In the genomic region with DNA sequence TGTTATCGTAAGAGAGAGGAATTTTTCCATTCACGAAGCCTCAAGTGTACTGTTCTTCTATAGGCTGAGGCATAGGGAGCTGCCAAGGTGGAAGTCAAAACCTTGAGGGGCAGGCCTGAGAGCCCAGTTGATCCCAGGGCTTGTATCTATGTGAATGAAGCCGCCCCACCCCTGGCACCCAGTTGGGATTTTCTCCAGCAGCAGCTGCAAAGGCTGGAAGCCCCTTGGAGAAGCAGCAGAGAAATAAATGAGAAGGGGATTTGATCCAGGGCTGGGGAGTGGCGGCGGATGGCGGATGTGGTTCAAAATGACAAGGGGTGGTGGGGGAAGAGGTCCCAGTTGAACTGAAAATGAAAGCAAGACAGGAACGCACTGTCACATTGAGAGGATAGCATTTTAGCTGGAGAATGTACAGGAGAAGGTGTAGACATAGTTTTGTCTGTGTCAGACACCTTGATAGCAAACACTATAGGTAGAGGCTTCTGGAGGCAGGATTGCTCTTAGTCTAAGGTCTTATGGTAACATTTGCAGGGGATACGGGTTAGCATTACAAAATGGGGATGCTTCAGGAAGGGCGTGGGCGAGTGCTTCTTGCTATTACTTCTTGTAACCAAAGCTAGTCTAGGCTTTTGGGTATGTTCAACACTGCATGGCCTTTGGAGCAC, we compare ENCODE assay signal across 8 cellular contexts. TPM values are rescaled to one million over a fixed set of nuclear protein-coding genes. Genes with fewer than 3 reads are reported as not detected.
DNase-seq lines count a peak whose midpoint lies in the region; ATAC-seq and TF ChIP-seq lines count a peak whose summit lies in the region.

No MANE protein-coding gene starts in this region.

- peak overlapping the region; percentile 57 for H3K27ac ChIP-seq in OCI-LY3 (ENCODE audit: low read length)
- H3K27ac ChIP-seq in left lung, result peak overlapping the region in 1 of 2 donors; percentile 74
- peak overlapping the region in 2 of 5 donors; percentile 53 to 58 for H3K27ac ChIP-seq in stomach

- peak; percentile 63 for ATAC-seq in GM21786 (IDR thresholded peaks at IDR 0.05; ENCODE audit: unreplicated experiment)
- ATAC-seq in left lung, result no peak

- H2AFZ ChIP-seq in OCI-LY3 (ENCODE audit: low read depth, low read length), result peak overlapping the region; percentile 74; the same call in 1 of the 2 replicates

- no peak for TF ChIP-seq POLR2A in stomach (IDR thresholded peaks at IDR 0.05)

- peak overlapping the region; percentile 93 for H3K4me2 ChIP-seq in OCI-LY3 (ENCODE audit: low read length)

- H3K4me1 ChIP-seq in OCI-LY3 (ENCODE audit: low read length) (peaks cover 23% of the 10 kb centered on the region), left lung (peaks cover 0 to 34% of the 10 kb centered on the region in 2 donors), stomach (peaks cover 0 to 16% (median 0%) of the 10 kb centered on the region in 4 donors)

- H3K27me3 ChIP-seq in GM06990 (replicated peaks; ENCODE audit: control insufficient read depth, insufficient read depth, low read length), result no peaks in the 10 kb centered on the region
- no peaks in the 10 kb centered on the region for H3K27me3 ChIP-seq in OCI-LY3 (ENCODE audit: low read depth, low read length)
- H3K27me3 ChIP-seq in left lung, result no peaks in the 10 kb centered on the region
- H3K27me3 ChIP-seq in stomach, result no peaks in the 10 kb centered on the region

- TF ChIP-seq EP300 in stomach (IDR thresholded peaks at IDR 0.05), result no peak

- no peaks in the 10 kb centered on the region for H3K36me3 ChIP-seq in GM06990 (ENCODE audit: control insufficient read depth, insufficient read depth, low read length)
- no peaks in the 10 kb centered on the region for H3K36me3 ChIP-seq in OCI-LY3 (replicated peaks; ENCODE audit: low read depth, low read length)
- no peaks in the 10 kb centered on the region for H3K36me3 ChIP-seq in left lung
- no peaks in the 10 kb centered on the region for H3K36me3 ChIP-seq in stomach

- H3K9ac ChIP-seq in OCI-LY3 (ENCODE audit: low read length), result peak overlapping the region; percentile 65

- H3K4me3 ChIP-seq in GM06990 (replicated peaks; ENCODE audit: low read depth, low read length) (peak overlapping the region; percentile 61), OCI-LY3 (ENCODE audit: low read length) (peak overlapping the region; percentile 82), left lung (no peak overlapping the region), stomach (no peak overlapping the region)

- no peak for TF ChIP-seq CTCF in GM06990 (IDR thresholded peaks at IDR 0.05; ENCODE audit: insufficient read depth, low read length, poor library complexity, severe bottlenecking)
- TF ChIP-seq CTCF in OCI-LY3 (IDR thresholded peaks at IDR 0.05; ENCODE audit: low read depth, low read length), result no peak
- TF ChIP-seq CTCF in left lung (IDR thresholded peaks at IDR 0.05), result no peak
- no peak for TF ChIP-seq CTCF in stomach (IDR thresholded peaks at IDR 0.05)

- WGBS in stomach, 5 donors, result 68 to 82% (median 79%) methylated on average over 10 of the region's 10 CpGs

- H4K20me1 ChIP-seq in OCI-LY3 (ENCODE audit: insufficient read depth, low read length), result no peaks in the 10 kb centered on the region

- no peaks in the 10 kb centered on the region for H3K79me2 ChIP-seq in OCI-LY3 (ENCODE audit: low read length)

- intact Hi-C loops in left lung (cut with DNase I), result no loop called here
- intact Hi-C loops in stomach (cut with DNase I; ENCODE audit: low total_unique reads), result no loop called here

- no peaks in the 10 kb centered on the region for H3K9me3 ChIP-seq in OCI-LY3 (ENCODE audit: insufficient read depth, low read length)
- H3K9me3 ChIP-seq in left lung, result no peaks in the 10 kb centered on the region
- H3K9me3 ChIP-seq in stomach, result no peaks in the 10 kb centered on the region

- peak; percentile 61 for DNase-seq in GM06990 (ENCODE audit: extremely low read depth, insufficient read length)
- peak; percentile 44 for DNase-seq in activated effector memory CD4-positive, alpha-beta T cell treated with Interleukin-2 at 50 U/mL for 16 hours
- peak; percentile 33 to 35 for DNase-seq in stimulated activated CD4-positive, alpha-beta T cell treated with anti-CD3 and anti-CD28 coated beads, Interleukin-4, amount 100 ng/mL, for 48 hours (ENCODE audit: low read depth in 2 of 2)
- no peak for DNase-seq in left lung
- DNase-seq in stomach, result no peak
- DNase-seq in cerebellum (ENCODE audit: low spot score), result no peak

RNA-seq across cellular contexts. Expression of a gene that starts 32.6 kb away (rescaled TPM):
- total RNA-seq in left lung (10 to 100 TPM; 35.5 to 36.8 TPM), stomach (10 to 100 TPM in 3 of 5 donors, 1 to 10 TPM in 2; 3.5 to 34.0 (median 17.0) TPM), cerebellum (40.2 TPM)
- polyA plus RNA-seq in stomach, result 1 to 10 TPM; 4.7 to 6.8 (median 5.7) TPM

Comparison
In these comparisons a context has a peak if more than half of its experiments do, and no peak if none do; other contexts are left out.
1. DNase-seq: peak in GM06990 (single experiment), activated effector memory CD4-positive, alpha-beta T cell treated with Interleukin-2 at 50 U/mL for 16 hours (single experiment) and stimulated activated CD4-positive, alpha-beta T cell treated with anti-CD3 and anti-CD28 coated beads, Interleukin-4, amount 100 ng/mL, for 48 hours (2 of 2); none in left lung (0 of 2), stomach (single experiment) and cerebellum (single experiment).
2. H3K4me3 ChIP-seq: peak in GM06990 (single experiment) and OCI-LY3 (single experiment); none in left lung (0 of 2) and stomach (0 of 4).